In genomic region chr17:30605027-30605426, GRCh38 we compare ENCODE assay signal across 32 cellular contexts.
"Had no signal": no experiment of that assay in that cellular context is flagged by ENCODE, and none has a peak within 500 bp of the region (broad histone marks: within the 10 kb centered on the region; RNA-seq: fewer than 3 reads in every experiment).

No MANE protein-coding gene starts in this region.

- H3K27me3 ChIP-seq: adrenal gland, ascending aorta, dorsolateral prefrontal cortex, esophagus muscularis mucosa, gastrocnemius medialis, heart left ventricle, stomach, suprapubic skin, transverse colon, uterus had no signal

- H3K4me3 Mint-ChIP-seq: activated CD4-positive, alpha-beta T cell treated with anti-CD3 and anti-CD28 coated beads, Interleukin-2, amount 10 ng/mL, durations not matched to agents 7 days and 5 days; activated CD8-positive, alpha-beta memory T cell treated with anti-CD3 and anti-CD28 coated beads, Interleukin-2, amount 10 ng/mL, durations not matched to agents 7 days and 5 days; activated CD8-positive, alpha-beta T cell treated with anti-CD3 and anti-CD28 coated beads for 36 hours; activated naive CD8-positive, alpha-beta T cell; effector memory CD8-positive, alpha-beta T cell; stimulated activated effector memory CD8-positive, alpha-beta T cell treated with anti-CD3 and anti-CD28 coated beads, Interleukin-12 subunit alpha, Interleukin-12 subunit beta, amount 100 ng/mL, for 72 hours had no signal

- ATAC-seq: activated CD8-positive, alpha-beta memory T cell treated with anti-CD3 and anti-CD28 coated beads, Interleukin-2, amount 10 ng/mL, durations not matched to agents 7 days and 5 days; activated CD8-positive, alpha-beta T cell treated with anti-CD3 and anti-CD28 coated beads for 36 hours; effector memory CD8-positive, alpha-beta T cell; gastrocnemius medialis; heart left ventricle; left lobe of liver; sciatic nerve; stimulated activated effector memory CD8-positive, alpha-beta T cell treated with anti-CD3 and anti-CD28 coated beads, Interleukin-12 subunit alpha, Interleukin-12 subunit beta, amount 100 ng/mL, for 72 hours had no signal

- H3K27ac Mint-ChIP-seq: activated CD4-positive, alpha-beta T cell treated with anti-CD3 and anti-CD28 coated beads, Interleukin-2, amount 10 ng/mL, durations not matched to agents 7 days and 5 days; activated CD8-positive, alpha-beta memory T cell treated with anti-CD3 and anti-CD28 coated beads, Interleukin-2, amount 10 ng/mL, durations not matched to agents 7 days and 5 days; activated CD8-positive, alpha-beta T cell treated with anti-CD3 and anti-CD28 coated beads for 36 hours; activated naive CD8-positive, alpha-beta T cell; stimulated activated effector memory CD8-positive, alpha-beta T cell treated with anti-CD3 and anti-CD28 coated beads, Interleukin-12 subunit alpha, Interleukin-12 subunit beta, amount 100 ng/mL, for 72 hours had no signal

- H3K9me3 Mint-ChIP-seq: activated CD4-positive, alpha-beta T cell treated with anti-CD3 and anti-CD28 coated beads, Interleukin-2, amount 10 ng/mL, durations not matched to agents 7 days and 5 days; activated CD8-positive, alpha-beta T cell treated with anti-CD3 and anti-CD28 coated beads for 36 hours; effector memory CD8-positive, alpha-beta T cell; nephron; stimulated activated effector memory CD8-positive, alpha-beta T cell treated with anti-CD3 and anti-CD28 coated beads, Interleukin-12 subunit alpha, Interleukin-12 subunit beta, amount 100 ng/mL, for 72 hours had no signal

- FAIRE-seq: colon, kidney, small intestine, TTC549 had no signal

- H3K27ac ChIP-seq: adrenal gland, ascending aorta, dorsolateral prefrontal cortex, esophagus muscularis mucosa, gastrocnemius medialis, heart left ventricle, stomach, suprapubic skin, transverse colon, uterus, WERI-Rb-1 had no signal

- H3K36me3 Mint-ChIP-seq: activated CD8-positive, alpha-beta memory T cell treated with anti-CD3 and anti-CD28 coated beads, Interleukin-2, amount 10 ng/mL, durations not matched to agents 7 days and 5 days; activated naive CD8-positive, alpha-beta T cell; stimulated activated effector memory CD8-positive, alpha-beta T cell treated with anti-CD3 and anti-CD28 coated beads, Interleukin-12 subunit alpha, Interleukin-12 subunit beta, amount 100 ng/mL, for 72 hours had no signal

- H3K4me3 ChIP-seq: adrenal gland, ascending aorta, dorsolateral prefrontal cortex, esophagus muscularis mucosa, gastrocnemius medialis, heart left ventricle, lung, stomach, suprapubic skin, transverse colon, uterus had no signal

- DNase-seq: activated CD4-positive, alpha-beta T cell treated with anti-CD3 and anti-CD28 coated beads, Interleukin-2, amount 10 ng/mL, durations not matched to agents 7 days and 5 days; activated CD4-positive, CD25-positive, alpha-beta regulatory T cell treated with anti-CD3 and anti-CD28 coated beads, Interleukin-2, amount 50 U/mL, for 72 hours; activated CD8-positive, alpha-beta memory T cell treated with anti-CD3 and anti-CD28 coated beads, Interleukin-2, amount 10 ng/mL, durations not matched to agents 7 days and 5 days; activated CD8-positive, alpha-beta T cell treated with anti-CD3 and anti-CD28 coated beads for 36 hours; activated T-cell treated with anti-CD3 and anti-CD28 coated beads for 4 hours; adrenal gland; central memory CD4-positive, alpha-beta T cell; dorsolateral prefrontal cortex; effector memory CD8-positive, alpha-beta T cell; gastrocnemius medialis; heart left ventricle; kidney; occipital lobe; posterior cingulate gyrus; small intestine; stimulated activated CD4-positive, alpha-beta T cell treated with anti-CD3 and anti-CD28 coated beads, Interleukin-2, amount 100 ng/mL, for 24 hours; stomach; T-helper 1 cell; transverse colon; uterus; WERI-Rb-1 had no signal

- H3K9me3 ChIP-seq: adrenal gland, ascending aorta, esophagus muscularis mucosa, gastrocnemius medialis, heart left ventricle, stomach, suprapubic skin, transverse colon, uterus had no signal

- H3K27me3 Mint-ChIP-seq: activated CD4-positive, alpha-beta T cell treated with anti-CD3 and anti-CD28 coated beads, Interleukin-2, amount 10 ng/mL, durations not matched to agents 7 days and 5 days; activated CD8-positive, alpha-beta memory T cell treated with anti-CD3 and anti-CD28 coated beads, Interleukin-2, amount 10 ng/mL, durations not matched to agents 7 days and 5 days; activated naive CD8-positive, alpha-beta T cell; effector memory CD8-positive, alpha-beta T cell had no signal

- H3K36me3 ChIP-seq: adrenal gland, ascending aorta, esophagus muscularis mucosa, gastrocnemius medialis, stomach, suprapubic skin, transverse colon, uterus, WERI-Rb-1 had no signal
